ENCODE assay signal across 9 cellular contexts in the genomic region with DNA sequence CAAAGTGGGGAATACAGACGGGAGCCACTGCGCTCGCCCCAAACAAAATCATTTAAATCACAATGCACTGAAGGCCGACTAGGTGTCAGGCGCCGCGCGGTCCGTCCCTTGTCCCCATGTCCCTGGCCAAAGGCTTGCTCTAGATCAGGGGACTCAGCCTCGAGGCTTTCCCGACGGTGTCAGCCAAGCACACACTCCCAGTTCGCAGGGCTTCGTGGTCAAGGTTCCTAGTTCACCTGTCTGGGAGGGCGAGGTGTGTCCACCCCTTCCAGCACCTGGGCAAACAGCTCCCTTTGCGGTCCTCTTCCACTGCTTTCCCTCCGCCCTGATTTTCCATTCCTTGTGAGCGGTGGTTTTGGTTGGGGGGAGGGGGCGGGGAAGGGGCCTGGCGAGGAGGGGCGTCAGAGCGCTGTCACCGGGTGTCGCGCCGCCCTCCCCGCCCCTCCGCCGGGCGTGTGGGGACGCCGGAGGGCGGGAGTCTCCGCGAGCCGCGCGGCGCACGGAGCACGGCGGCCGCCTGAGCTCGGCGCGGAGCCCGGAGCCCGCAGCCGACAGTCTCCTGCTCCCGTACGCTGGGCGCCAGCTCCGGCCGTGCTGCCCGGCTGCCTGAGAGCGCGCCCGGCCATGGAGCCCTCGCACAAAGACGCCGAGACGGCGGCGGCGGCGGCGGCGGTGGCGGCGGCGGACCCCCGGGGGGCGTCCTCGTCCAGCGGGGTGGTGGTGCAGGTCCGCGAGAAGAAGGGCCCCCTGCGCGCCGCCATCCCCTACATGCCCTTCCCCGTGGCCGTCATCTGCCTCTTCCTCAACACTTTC. TPM values are rescaled to one million over a fixed set of nuclear protein-coding genes. Genes with fewer than 3 reads are reported as not detected.
DNase-seq lines count a peak whose midpoint lies in the region; ATAC-seq lines count a peak whose summit lies in the region.
"Had no signal": no experiment of that assay in that cellular context is flagged by ENCODE, and none has a peak within 500 bp of the region (broad histone marks: within the 10 kb centered on the region; RNA-seq: fewer than 3 reads in every experiment).

A gene with protein sequence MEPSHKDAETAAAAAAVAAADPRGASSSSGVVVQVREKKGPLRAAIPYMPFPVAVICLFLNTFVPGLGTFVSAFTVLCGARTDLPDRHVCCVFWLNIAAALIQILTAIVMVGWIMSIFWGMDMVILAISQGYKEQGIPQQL (plus strand): TSS at position 484 of the 813 bp plus-strand sequence. CDS start 141 bp downstream, at position 625.

- no peak within 1 kb of the TSS for H3K27ac ChIP-seq in naive thymus-derived CD4-positive, alpha-beta T cell (ENCODE audit: low read depth, low read length)
- H3K27ac ChIP-seq: neutrophil had no signal

- H3K36me3 ChIP-seq in naive thymus-derived CD4-positive, alpha-beta T cell (ENCODE audit: control insufficient read depth in 2 of 3, insufficient read depth in 3 of 3, low read length in 3 of 3), result no peaks in the 10 kb centered on the region
- H3K36me3 ChIP-seq: neutrophil had no signal

- H3K27ac Mint-ChIP-seq in naive thymus-derived CD4-positive, alpha-beta T cell, result no peak within 1 kb of the TSS

- peak; percentile 15 for DNase-seq in CD1c-positive myeloid dendritic cell (ENCODE audit: extremely low spot score)
- DNase-seq in HT-29 (ENCODE audit: low spot score), result peak; percentile 22
- peak; percentile 19 for DNase-seq in activated CD4-positive, alpha-beta T cell treated with anti-CD3 and anti-CD28 coated beads for 48 hours
- peak in 8 of 9 donors; percentile 4 to 34 (median 20) for DNase-seq in naive thymus-derived CD4-positive, alpha-beta T cell
- no peak for DNase-seq in NCI-H1048 (lab: John Stamatoyannopoulos, UW)

- intact Hi-C loops in naive thymus-derived CD4-positive, alpha-beta T cell (cut with micrococcal nuclease), result loop anchor here (5.0 kb wide), 4 partner anchors 79 to 279 kb away; a partner anchor contains a TSS

- POLR2A ChIA-PET in naive thymus-derived CD4-positive, alpha-beta T cell (lab: Charles Lee), result interaction anchor here (0.6 kb wide), 1 partner anchor 1938 kb away, joined by 3 read pairs; no protein-coding TSS in a partner anchor

- H3K27me3 Mint-ChIP-seq in naive thymus-derived CD4-positive, alpha-beta T cell, result peaks cover 40 to 83% (median 46%) of the 10 kb centered on the region in 5 donors

- CTCF ChIA-PET in naive thymus-derived CD4-positive, alpha-beta T cell (lab: Charles Lee), result interaction anchor here (1.0 to 1.2 kb wide), 2 partner anchors 105 to 141 kb away, joined by 3 read pairs; a partner anchor contains a TSS

- ATAC-seq in esophagus mucosa, result peak; percentile 71
- peak; percentile 61 for ATAC-seq in naive thymus-derived CD4-positive, alpha-beta T cell
- ATAC-seq in GM18498 (IDR thresholded peaks at IDR 0.05; ENCODE audit: unreplicated experiment), result no peak
- no peak for ATAC-seq in GM18502 (IDR thresholded peaks at IDR 0.05; ENCODE audit: poor library complexity, unreplicated experiment)

- peak within 1 kb of the TSS; percentile 50 for H3K4me3 ChIP-seq in naive thymus-derived CD4-positive, alpha-beta T cell (ENCODE audit: low read length)

- H3K4me3 Mint-ChIP-seq in naive thymus-derived CD4-positive, alpha-beta T cell, result peak within 1 kb of the TSS; percentile 34 to 89 (median 82)

- no peaks in the 10 kb centered on the region for H3K9me3 Mint-ChIP-seq in naive thymus-derived CD4-positive, alpha-beta T cell

- no peaks in the 10 kb centered on the region for H3K9me3 ChIP-seq in naive thymus-derived CD4-positive, alpha-beta T cell (ENCODE audit: control insufficient read depth in 2 of 3, low read length in 3 of 3)
- H3K9me3 ChIP-seq: neutrophil had no signal

- no peaks in the 10 kb centered on the region for H3K36me3 Mint-ChIP-seq in naive thymus-derived CD4-positive, alpha-beta T cell

- peaks cover 15 to 17% of the 10 kb centered on the region in 2 donors for H3K4me1 ChIP-seq in naive thymus-derived CD4-positive, alpha-beta T cell (ENCODE audit: control insufficient read depth in 2 of 2, insufficient read depth in 2 of 2, low read length in 2 of 2)

- H3K27me3 ChIP-seq in naive thymus-derived CD4-positive, alpha-beta T cell (ENCODE audit: control insufficient read depth in 2 of 2, insufficient read depth in 2 of 2, low read length in 2 of 2), result no peaks in the 10 kb centered on the region

- peaks cover 0 to 19% (median 10%) of the 10 kb centered on the region in 7 donors for H3K4me1 Mint-ChIP-seq in naive thymus-derived CD4-positive, alpha-beta T cell

RNA-seq across cellular contexts. Expression of the gene that starts here (rescaled TPM):
- not detected in 2 replicates for total RNA-seq in HT-29 (2014; rRNA removed; shearing (Covaris generic))
- total RNA-seq in esophagus mucosa, result 0.24 TPM
- not detected for total RNA-seq in naive thymus-derived CD4-positive, alpha-beta T cell
- polyA plus RNA-seq in naive thymus-derived CD4-positive, alpha-beta T cell, result not detected

Comparison
In these comparisons a context has a peak if more than half of its experiments do, and no peak if none do; other contexts are left out.
1. Peak in DNase-seq in HT-29; RNA of the gene not detected or under 1 TPM.
2. Peak in ATAC-seq in esophagus mucosa; RNA of the gene not detected or under 1 TPM.
3. Peak in DNase-seq, ATAC-seq and H3K4me3 ChIP-seq in naive thymus-derived CD4-positive, alpha-beta T cell; RNA of the gene not detected or under 1 TPM.